Comparison of ENCODE assay signal across 14 cellular contexts in the genomic region with DNA sequence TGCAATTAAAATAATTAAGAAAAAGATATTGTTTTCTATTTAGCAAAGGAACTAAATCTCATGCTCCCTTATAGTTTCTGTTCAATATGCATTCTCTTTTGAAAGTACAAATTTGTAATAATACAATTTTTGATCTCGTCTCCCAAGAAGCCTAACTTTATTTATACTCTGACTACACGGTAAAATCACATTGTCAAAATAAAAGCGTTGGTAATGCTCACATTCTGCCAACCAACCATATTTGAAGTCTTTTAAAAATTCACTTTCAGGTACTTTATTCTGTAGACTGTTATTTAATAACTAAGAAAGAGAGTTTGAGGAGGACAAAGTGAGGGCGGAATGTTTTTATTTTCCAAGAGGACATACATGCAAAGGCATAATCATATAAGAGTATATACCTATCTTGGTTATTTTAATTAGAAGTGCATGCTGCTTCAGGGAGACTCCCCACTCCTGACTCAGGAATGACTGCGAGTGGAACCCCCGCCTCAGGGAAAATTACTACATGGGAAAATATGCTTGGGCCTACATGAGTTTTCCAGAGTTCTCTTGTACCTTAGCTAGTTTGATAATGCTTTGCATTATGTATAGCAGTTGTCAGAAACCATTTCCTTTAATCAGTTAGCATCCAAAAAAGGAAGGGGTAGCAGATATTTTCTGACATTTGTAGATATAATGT. TPM values are rescaled to one million over a fixed set of nuclear protein-coding genes. Genes with fewer than 3 reads are reported as not detected.
DNase-seq lines count a peak whose midpoint lies in the region; ATAC-seq and TF ChIP-seq lines count a peak whose summit lies in the region.
"Had no signal": no experiment of that assay in that cellular context is flagged by ENCODE, and none has a peak within 500 bp of the region (broad histone marks: within the 10 kb centered on the region; RNA-seq: fewer than 3 reads in every experiment).

No MANE protein-coding gene starts in this region.

- H3K4me2 ChIP-seq in IMR-90 (ENCODE audit: low read depth, low read length): peak overlapping the region; percentile 7; the same call in 1 of the 2 replicates

- H3K14ac ChIP-seq in IMR-90 (replicated peaks; ENCODE audit: low read depth, low read length): no peak overlapping the region

- H3K56ac ChIP-seq in IMR-90 (ENCODE audit: extremely low read depth, insufficient read depth, low read length): no peak overlapping the region

- H3K27ac ChIP-seq in CD4-positive, alpha-beta T cell (ENCODE audit: low read depth, low read length): peak overlapping the region; percentile 4
- H3K27ac ChIP-seq in IMR-90 (ENCODE audit: insufficient read depth, low read length) (no peak overlapping the region), testis (no peak overlapping the region)
- H3K27ac ChIP-seq: C4-2B, HL-60 had no signal

- H3K9me3 Mint-ChIP-seq in CD4-positive, alpha-beta T cell: no peaks in the 10 kb centered on the region
- H3K9me3 Mint-ChIP-seq in naive thymus-derived CD8-positive, alpha-beta T cell: no peaks in the 10 kb centered on the region
- H3K9me3 Mint-ChIP-seq in endothelial cell (ENCODE audit: unreplicated experiment): no peaks in the 10 kb centered on the region
- H3K9me3 Mint-ChIP-seq: brain had no signal

- H3K4ac ChIP-seq in IMR-90 (ENCODE audit: low read depth, low read length): no peak overlapping the region

- no peak overlapping the region for H2AK9ac ChIP-seq in IMR-90 (replicated peaks; ENCODE audit: low read depth, low read length, poor library complexity)

- CTCF ChIA-PET in CD4-positive, alpha-beta T cell (lab: Charles Lee): interaction anchor here (1.3 kb wide), 1 partner anchor 144 kb away, joined by 3 read pairs; no protein-coding TSS in a partner anchor
- CTCF ChIA-PET in IMR-90 (lab: Yijun Ruan, JAX): no interaction called here

- H2AK5ac ChIP-seq in IMR-90 (ENCODE audit: low read depth, low read length): no peak overlapping the region

- peaks cover 88% of the 10 kb centered on the region for H3K4me1 Mint-ChIP-seq in CD4-positive, alpha-beta T cell (ENCODE audit: low read depth)
- peaks cover 31 to 91% (median 75%) of the 10 kb centered on the region in 4 donors for H3K4me1 Mint-ChIP-seq in naive thymus-derived CD8-positive, alpha-beta T cell
- peaks cover 11% of the 10 kb centered on the region for H3K4me1 Mint-ChIP-seq in endothelial cell (ENCODE audit: unreplicated experiment)

- no peak overlapping the region for H2BK15ac ChIP-seq in IMR-90 (ENCODE audit: low read depth, low read length)

- in situ Hi-C loops in IMR-90 (cut with MboI; ENCODE audit: low sequenced_read_pairs): no loop called here

- H3K23ac ChIP-seq in IMR-90 (ENCODE audit: low read depth, low read length): peak overlapping the region; percentile 8; the same call in 1 of the 2 replicates

- no peaks in the 10 kb centered on the region for H3K27me3 ChIP-seq in CD4-positive, alpha-beta T cell (ENCODE audit: control insufficient read depth, insufficient read depth, low read length)
- H3K27me3 ChIP-seq in IMR-90 (ENCODE audit: control insufficient read depth, insufficient read depth, low read length) (no peaks in the 10 kb centered on the region), adipocyte (replicated peaks; ENCODE audit: control insufficient read depth, insufficient read depth, low read length) (no peaks in the 10 kb centered on the region), testis (no peaks in the 10 kb centered on the region)
- H3K27me3 ChIP-seq: tibial nerve had no signal

- H3K4me3 Mint-ChIP-seq in CD4-positive, alpha-beta T cell: peak overlapping the region; percentile 69
- H3K4me3 Mint-ChIP-seq in naive thymus-derived CD8-positive, alpha-beta T cell: peak overlapping the region; percentile 34 to 83 (median 58)
- H3K4me3 Mint-ChIP-seq in endothelial cell (ENCODE audit: unreplicated experiment): no peak overlapping the region
- H3K4me3 Mint-ChIP-seq: brain had no signal

- no CpG with 5 or more reads among the region's 6 CpGs for WGBS in IMR-90 (ENCODE audit: extremely low coverage in 2 of 2, insufficient read length in 1 of 2), 2 experiments
- 78 to 83% methylated on average over 6 of the region's 6 CpGs for WGBS in testis, 2 donors

- intact Hi-C loops in CD4-positive, alpha-beta T cell (cut with DNase I, micrococcal nuclease): no loop called here
- intact Hi-C loops in IMR-90 (cut with micrococcal nuclease) (no loop called here), testis (cut with DNase I; ENCODE audit: low total_unique reads) (no loop called here)

- TF ChIP-seq CTCF in CD4-positive, alpha-beta T cell (IDR thresholded peaks at IDR 0.05): no peak
- TF ChIP-seq CTCF in IMR-90 (conservative IDR thresholded peaks at IDR 0.05; ENCODE audit: low read depth, low read length): no peak
- no peak for TF ChIP-seq CTCF in endothelial cell (IDR thresholded peaks at IDR 0.05; ENCODE audit: unreplicated experiment)
- no peak for TF ChIP-seq CTCF in testis (IDR thresholded peaks at IDR 0.05)

- H3K4me3 ChIP-seq in IMR-90 (ENCODE audit: insufficient read depth, low read depth, low read length) (no peak overlapping the region), adipocyte (ENCODE audit: low read length) (no peak overlapping the region), testis (no peak overlapping the region)
- H3K4me3 ChIP-seq: tibial nerve had no signal

- no peak overlapping the region for H4K8ac ChIP-seq in IMR-90 (ENCODE audit: low read depth in 2 of 2, low read length in 2 of 2)

- no peak for ATAC-seq in CD4-positive, alpha-beta T cell (ENCODE audit: poor library complexity)
- no peak for ATAC-seq in IMR-90 (ENCODE audit: low read depth)
- no peak for ATAC-seq in naive thymus-derived CD8-positive, alpha-beta T cell

- no TSS peak for BruUV-seq in IMR-90 (replicated peaks; lab: Mats Ljungman, UMichigan)

- TF ChIP-seq POLR2A in IMR-90 (IDR thresholded peaks at IDR 0.05; ENCODE audit: low read depth, low read length): no peak
- TF ChIP-seq POLR2A in testis (IDR thresholded peaks at IDR 0.05): no peak

- H2AFZ ChIP-seq in IMR-90 (replicated peaks; ENCODE audit: low read length, poor library complexity): no peak overlapping the region

- H2BK20ac ChIP-seq in IMR-90 (ENCODE audit: low read depth, low read length): no peak overlapping the region

- peaks cover 11% of the 10 kb centered on the region for H3K9me1 ChIP-seq in IMR-90 (ENCODE audit: insufficient read depth, low read length)

- H3K27me3 Mint-ChIP-seq in CD4-positive, alpha-beta T cell: no peaks in the 10 kb centered on the region
- H3K27me3 Mint-ChIP-seq in naive thymus-derived CD8-positive, alpha-beta T cell: no peaks in the 10 kb centered on the region
- no peaks in the 10 kb centered on the region for H3K27me3 Mint-ChIP-seq in endothelial cell (ENCODE audit: unreplicated experiment)
- H3K27me3 Mint-ChIP-seq: brain had no signal

- TF ChIP-seq RAD21 in IMR-90 (IDR thresholded peaks at IDR 0.05; ENCODE audit: low read length): no peak

- H3K9me3 ChIP-seq in CD4-positive, alpha-beta T cell (ENCODE audit: control insufficient read depth, low read length): no peaks in the 10 kb centered on the region
- no peaks in the 10 kb centered on the region for H3K9me3 ChIP-seq in IMR-90 (ENCODE audit: control insufficient read depth, insufficient read depth, low read length)
- no peaks in the 10 kb centered on the region for H3K9me3 ChIP-seq in adipocyte (ENCODE audit: control insufficient read depth, low read length)
- no peaks in the 10 kb centered on the region for H3K9me3 ChIP-seq in testis
- H3K9me3 ChIP-seq: tibial nerve had no signal

- DNase-seq in CD4-positive, alpha-beta T cell: no peak
- peak; percentile 46 for DNase-seq in IMR-90
- peak; percentile 76 for DNase-seq in adipocyte (ENCODE audit: low read depth)
- no peak for DNase-seq in naive thymus-derived CD8-positive, alpha-beta T cell
- DNase-seq in endothelial cell (ENCODE audit: low spot score): no peak
- DNase-seq in stimulated activated CD4-positive, alpha-beta T cell treated with anti-CD3 and anti-CD28 coated beads, Interleukin-2, amount 100 ng/mL, for 48 hours: no peak
- DNase-seq in testis: no peak
- DNase-seq in hippocampal formation (lab: John Stamatoyannopoulos, UW): no peak
- DNase-seq: NCI-H1092, NCI-H524 had no signal

- H3K27ac Mint-ChIP-seq in CD4-positive, alpha-beta T cell: peak overlapping the region; percentile 82
- peak overlapping the region in 8 of 10 donors; percentile 1 to 83 (median 60) for H3K27ac Mint-ChIP-seq in naive thymus-derived CD8-positive, alpha-beta T cell
- H3K27ac Mint-ChIP-seq in endothelial cell (ENCODE audit: unreplicated experiment): no peak overlapping the region
- H3K27ac Mint-ChIP-seq: brain had no signal

- peaks cover 9% of the 10 kb centered on the region for H3K4me1 ChIP-seq in IMR-90 (ENCODE audit: control insufficient read depth, insufficient read depth, low read length)
- peaks cover 47% of the 10 kb centered on the region for H3K4me1 ChIP-seq in adipocyte (ENCODE audit: control insufficient read depth, insufficient read depth, low read length)
- H3K4me1 ChIP-seq in testis: peaks cover 6% of the 10 kb centered on the region

- peaks cover 15% of the 10 kb centered on the region for H3K36me3 Mint-ChIP-seq in CD4-positive, alpha-beta T cell (ENCODE audit: low read depth)
- peaks cover 0 to 11% (median 0%) of the 10 kb centered on the region in 3 donors for H3K36me3 Mint-ChIP-seq in naive thymus-derived CD8-positive, alpha-beta T cell
- no peaks in the 10 kb centered on the region for H3K36me3 Mint-ChIP-seq in endothelial cell (ENCODE audit: low read depth, unreplicated experiment)
- H3K36me3 Mint-ChIP-seq: brain had no signal

- H4K5ac ChIP-seq in IMR-90 (ENCODE audit: low read depth, low read length): no peak overlapping the region

- POLR2A ChIA-PET in CD4-positive, alpha-beta T cell (lab: Charles Lee): interaction anchor here (0.6 to 1.7 kb wide), 6 partner anchors 11 to 176 kb away, joined by 3 to 10 read pairs (median 4); partner anchors contain the start of gene MBNL1
- POLR2A ChIA-PET in IMR-90 (lab: Charles Lee; ENCODE audit: unreplicated experiment): no interaction called here
- POLR2A ChIA-PET in naive thymus-derived CD8-positive, alpha-beta T cell (lab: Charles Lee): no interaction called here

- peaks cover 68% of the 10 kb centered on the region for H4K20me1 ChIP-seq in IMR-90 (ENCODE audit: insufficient read depth, low read length)

- dilution Hi-C loops in IMR-90 (cut with HindIII; ENCODE audit: low sequenced_read_pairs, unreplicated experiment): no loop called here

- H2BK120ac ChIP-seq in IMR-90 (ENCODE audit: low read depth, low read length): no peak overlapping the region

- no peak overlapping the region for H4K91ac ChIP-seq in IMR-90 (ENCODE audit: insufficient read depth, low read depth, low read length)

- H3K36me3 ChIP-seq in IMR-90 (ENCODE audit: control insufficient read depth, insufficient read depth, low read length) (no peaks in the 10 kb centered on the region; the same call in 1 of the 2 replicates), adipocyte (ENCODE audit: control insufficient read depth, insufficient read depth, low read length, severe bottlenecking) (no peaks in the 10 kb centered on the region), testis (ENCODE audit: low read depth, missing control alignments) (no peaks in the 10 kb centered on the region)
- H3K36me3 ChIP-seq: tibial nerve had no signal

- H3K9ac ChIP-seq in IMR-90 (ENCODE audit: low read depth, low read length) (no peak overlapping the region), adipocyte (ENCODE audit: low read length) (no peak overlapping the region)

- H3K18ac ChIP-seq in IMR-90 (ENCODE audit: low read depth, low read length): no peak overlapping the region

- H3K79me1 ChIP-seq in IMR-90 (ENCODE audit: low read depth in 1 of 2, low read length in 2 of 2): peaks cover 0 to 31% of the 10 kb centered on the region in 2 experiments; a peak in 2 of 4 replicates

- H2BK5ac ChIP-seq in IMR-90 (ENCODE audit: low read depth, low read length, poor library complexity, severe bottlenecking): peak overlapping the region; percentile 26

RNA-seq across cellular contexts. Expression of gene MBNL1, which starts 19.3 kb away (rescaled TPM):
- 100 to 1,000 TPM; 551 to 561 TPM for total RNA-seq in CD4-positive, alpha-beta T cell
- total RNA-seq in IMR-90 (2012; rRNA removed) (515 and 664 TPM in 2 replicates), endothelial cell (ENCODE audit: unreplicated experiment) (54.1 TPM), testis (100 to 1,000 TPM; 145 to 167 TPM)
- polyA plus RNA-seq in IMR-90 (2012; rRNA removed) (127 and 129 TPM in 2 replicates), testis (ENCODE audit: insufficient read depth, low read depth, low replicate concordance) (36.5 TPM)
- polyA plus RNA-seq in IMR-90 (2012; cell fraction: cytosol; rRNA removed): 41.6 and 47.4 TPM in 2 replicates
- 48.0 and 82.1 TPM in 2 replicates for polyA plus RNA-seq in IMR-90 (2012; cell fraction: nucleus; rRNA removed; ENCODE audit: low replicate concordance)
- 100 to 1,000 TPM; 419 to 423 TPM for total RNA-seq in naive thymus-derived CD8-positive, alpha-beta T cell
- 100 to 1,000 TPM; 298 to 370 (median 331) TPM for polyA plus RNA-seq in naive thymus-derived CD8-positive, alpha-beta T cell

Comparison
In these comparisons a context has a peak if more than half of its experiments do, and no peak if none do; other contexts are left out.
1. DNase-seq: peak in IMR-90 (single experiment) and adipocyte (single experiment); none in CD4-positive, alpha-beta T cell (0 of 10), naive thymus-derived CD8-positive, alpha-beta T cell (0 of 10), endothelial cell (single experiment), stimulated activated CD4-positive, alpha-beta T cell treated with anti-CD3 and anti-CD28 coated beads, Interleukin-2, amount 100 ng/mL, for 48 hours (0 of 2), testis (single experiment) and hippocampal formation (0 of 2).